ENCODE assay signal across 24 cellular contexts in the genomic region with DNA sequence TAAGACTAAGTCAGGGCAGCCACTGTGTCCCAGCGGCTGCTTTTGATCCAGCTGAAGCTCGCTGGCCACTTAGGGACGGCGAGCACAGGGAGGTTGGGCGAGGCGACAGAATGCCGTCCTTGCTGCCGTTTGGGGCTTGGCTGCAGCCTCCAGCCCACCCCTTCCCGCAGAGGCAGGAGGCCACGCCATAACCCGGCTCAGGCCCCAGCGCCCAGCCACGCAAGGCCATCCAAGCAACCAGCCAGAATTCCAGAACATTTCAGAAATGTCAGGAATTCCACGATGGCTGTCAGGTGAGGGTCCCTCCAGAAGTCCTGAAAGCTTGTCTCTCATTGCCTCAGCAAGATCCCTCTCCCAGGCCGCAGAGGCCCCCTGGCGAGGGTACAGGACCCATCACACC.
"Had no signal": no experiment of that assay in that cellular context is flagged by ENCODE, and none has a peak within 500 bp of the region (broad histone marks: within the 10 kb centered on the region; RNA-seq: fewer than 3 reads in every experiment).

No MANE protein-coding gene starts in this region.

- DNase-seq: activated CD4-positive, alpha-beta memory T cell treated with anti-CD3 and anti-CD28 coated beads for 36 hours; activated CD4-positive, alpha-beta T cell treated with anti-CD3 and anti-CD28 coated beads for 48 hours; activated CD4-positive, CD25-positive, alpha-beta regulatory T cell treated with anti-CD3 and anti-CD28 coated beads, Interleukin-2, amount 50 U/mL, for 72 hours; activated CD8-positive, alpha-beta memory T cell treated with anti-CD3 and anti-CD28 coated beads for 24 hours; activated gamma-delta T cell; activated naive CD4-positive, alpha-beta T cell treated with anti-CD3 and anti-CD28 coated beads, Interleukin-2, amount 10 ng/mL, durations not matched to agents 7 days and 5 days; activated naive CD8-positive, alpha-beta T cell treated with anti-CD3 and anti-CD28 coated beads, Interleukin-2, amount 10 ng/mL, durations not matched to agents 7 days and 5 days; activated T-cell treated with anti-CD3 and anti-CD28 coated beads, Interleukin-2, amount 50 U/mL, for 4 hours; aorta; MG63; MV-4-11; NCI-H1092 treated with DMSO at 0.1 percent for 48 hours; NCI-H1417 treated with DMSO at 0.1 percent for 48 hours; NCI-H1694; NCI-H2029 treated with DMSO at 0.1 percent for 48 hours; NCI-H510A treated with DMSO at 0.1 percent for 48 hours; NK-92 treated with Interleukin-12 subunit alpha and Interleukin-12 subunit beta, amount 100 ng/mL, for 24 hours; Peyer's patch; SHP77 treated with DMSO at 0.1 percent for 48 hours; T-helper 17 cell; T-helper 9 cell had no signal

- H3K9me3 Mint-ChIP-seq: activated CD4-positive, alpha-beta memory T cell treated with anti-CD3 and anti-CD28 coated beads for 36 hours; activated naive CD4-positive, alpha-beta T cell treated with anti-CD3 and anti-CD28 coated beads, Interleukin-2, amount 10 ng/mL, durations not matched to agents 7 days and 5 days; activated naive CD8-positive, alpha-beta T cell treated with anti-CD3 and anti-CD28 coated beads, Interleukin-2, amount 10 ng/mL, durations not matched to agents 7 days and 5 days; activated T-cell treated with anti-CD3 and anti-CD28 coated beads, Interleukin-2, amount 50 U/mL, for 4 hours; activated T-helper 17 cell treated with anti-CD3 and anti-CD28 coated beads, Interleukin-2, amount 50 U/mL, for 72 hours; WTC11 had no signal

- H3K27me3 ChIP-seq: breast epithelium, MG63, Peyer's patch had no signal

- H3K4me1 Mint-ChIP-seq: activated naive CD4-positive, alpha-beta T cell treated with anti-CD3 and anti-CD28 coated beads, Interleukin-2, amount 10 ng/mL, durations not matched to agents 7 days and 5 days; activated naive CD8-positive, alpha-beta T cell treated with anti-CD3 and anti-CD28 coated beads, Interleukin-2, amount 10 ng/mL, durations not matched to agents 7 days and 5 days; activated T-helper 17 cell treated with anti-CD3 and anti-CD28 coated beads, Interleukin-2, amount 50 U/mL, for 72 hours; T-helper 17 cell; WTC11 had no signal

- H3K36me3 ChIP-seq: breast epithelium, MG63, Peyer's patch had no signal

- H3K36me3 Mint-ChIP-seq: activated CD4-positive, alpha-beta memory T cell treated with anti-CD3 and anti-CD28 coated beads for 36 hours; activated naive CD4-positive, alpha-beta T cell treated with anti-CD3 and anti-CD28 coated beads, Interleukin-2, amount 10 ng/mL, durations not matched to agents 7 days and 5 days; activated naive CD8-positive, alpha-beta T cell treated with anti-CD3 and anti-CD28 coated beads, Interleukin-2, amount 10 ng/mL, durations not matched to agents 7 days and 5 days; WTC11 had no signal

- H3K9me3 ChIP-seq: breast epithelium, MG63, Peyer's patch had no signal

- H3K4me1 ChIP-seq: breast epithelium, Peyer's patch had no signal

- ATAC-seq: activated T-cell treated with anti-CD3 and anti-CD28 coated beads, Interleukin-2, amount 50 U/mL, for 4 hours; activated T-helper 17 cell treated with anti-CD3 and anti-CD28 coated beads, Interleukin-2, amount 50 U/mL, for 72 hours; T-helper 17 cell; WTC11 had no signal

- H3K4me3 Mint-ChIP-seq: activated CD4-positive, alpha-beta memory T cell treated with anti-CD3 and anti-CD28 coated beads for 36 hours; activated naive CD4-positive, alpha-beta T cell treated with anti-CD3 and anti-CD28 coated beads, Interleukin-2, amount 10 ng/mL, durations not matched to agents 7 days and 5 days; activated naive CD8-positive, alpha-beta T cell treated with anti-CD3 and anti-CD28 coated beads, Interleukin-2, amount 10 ng/mL, durations not matched to agents 7 days and 5 days; activated T-cell treated with anti-CD3 and anti-CD28 coated beads, Interleukin-2, amount 50 U/mL, for 4 hours; activated T-helper 17 cell treated with anti-CD3 and anti-CD28 coated beads, Interleukin-2, amount 50 U/mL, for 72 hours; T-helper 17 cell; WTC11 had no signal

- H3K27ac ChIP-seq: breast epithelium, Peyer's patch had no signal

- H3K27ac Mint-ChIP-seq: activated CD4-positive, alpha-beta memory T cell treated with anti-CD3 and anti-CD28 coated beads for 36 hours; activated naive CD4-positive, alpha-beta T cell treated with anti-CD3 and anti-CD28 coated beads, Interleukin-2, amount 10 ng/mL, durations not matched to agents 7 days and 5 days; activated naive CD8-positive, alpha-beta T cell treated with anti-CD3 and anti-CD28 coated beads, Interleukin-2, amount 10 ng/mL, durations not matched to agents 7 days and 5 days; activated T-helper 17 cell treated with anti-CD3 and anti-CD28 coated beads, Interleukin-2, amount 50 U/mL, for 72 hours; T-helper 17 cell; WTC11 had no signal

- H3K4me3 ChIP-seq: breast epithelium, MG63, Peyer's patch had no signal

- H3K27me3 Mint-ChIP-seq: activated CD4-positive, alpha-beta memory T cell treated with anti-CD3 and anti-CD28 coated beads for 36 hours; activated naive CD4-positive, alpha-beta T cell treated with anti-CD3 and anti-CD28 coated beads, Interleukin-2, amount 10 ng/mL, durations not matched to agents 7 days and 5 days; activated naive CD8-positive, alpha-beta T cell treated with anti-CD3 and anti-CD28 coated beads, Interleukin-2, amount 10 ng/mL, durations not matched to agents 7 days and 5 days; activated T-helper 17 cell treated with anti-CD3 and anti-CD28 coated beads, Interleukin-2, amount 50 U/mL, for 72 hours had no signal
